Comparison of ENCODE assay signal across 13 cellular contexts in the genomic region with DNA sequence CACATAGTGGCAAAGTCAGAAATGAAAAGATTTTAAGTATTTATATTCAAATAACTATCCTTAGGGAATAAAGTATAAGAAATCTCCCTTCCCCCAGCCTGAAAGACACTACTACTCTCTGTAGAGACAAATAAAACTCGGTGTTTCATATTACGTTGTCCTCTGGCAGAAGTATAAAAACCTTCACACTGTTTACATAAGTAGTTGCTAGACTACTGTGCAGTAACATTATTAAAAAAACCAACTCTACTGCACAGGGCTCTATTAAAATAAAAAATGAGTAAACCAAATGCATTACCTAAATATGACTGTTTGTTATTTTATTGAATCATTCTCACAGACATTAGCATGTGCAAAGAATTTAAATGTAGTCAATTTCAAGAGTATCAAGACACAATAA.
DNase-seq lines count a peak whose midpoint lies in the region; ATAC-seq and TF ChIP-seq lines count a peak whose summit lies in the region.
"Had no signal": no experiment of that assay in that cellular context is flagged by ENCODE, and none has a peak within 500 bp of the region (broad histone marks: within the 10 kb centered on the region; RNA-seq: fewer than 3 reads in every experiment).

No MANE protein-coding gene starts in this region.

- H3K27ac ChIP-seq in VCaP (peak overlapping the region; percentile 42), cardiac muscle cell (peak overlapping the region; percentile 24), sigmoid colon (peak overlapping the region in 3 of 4 donors; percentile 24 to 59 (median 56))
- H3K27ac ChIP-seq: skin epidermis had no signal

- H3K4me1 ChIP-seq in cardiac muscle cell (ENCODE audit: low read depth) (peaks cover 10% of the 10 kb centered on the region), sigmoid colon (peaks cover 0 to 35% (median 25%) of the 10 kb centered on the region in 4 donors)

- DNase-seq in NCI-H2171 treated with DMSO at 0.1 percent for 48 hours (lab: John Stamatoyannopoulos, UW) (peak; percentile 6), NCI-H2171 (lab: John Stamatoyannopoulos, UW) (no peak), cardiac muscle cell (ENCODE audit: low read depth in 1 of 2, low spot score in 1 of 2) (peak in 1 of 2 donors; percentile 27), sigmoid colon (no peak), HT-29 (ENCODE audit: low spot score) (no peak)
- DNase-seq in stimulated activated CD4-positive, alpha-beta T cell treated with anti-CD3 and anti-CD28 coated beads, Interleukin-1b, Interleukin-23, amount 100 ng/mL, for 48 hours = no peak
- DNase-seq: ACHN, midbrain, T-helper 9 cell had no signal

- TF ChIP-seq POLR2A in sigmoid colon (IDR thresholded peaks at IDR 0.05) = no peak

- TF ChIP-seq CTCF in VCaP (conservative IDR thresholded peaks at IDR 0.05) (no peak), cardiac muscle cell (IDR thresholded peaks at IDR 0.05; ENCODE audit: low read depth, low read length) (no peak), sigmoid colon (IDR thresholded peaks at IDR 0.05) (no peak)

- ATAC-seq in HG03378 (IDR thresholded peaks at IDR 0.05; ENCODE audit: unreplicated experiment) = no peak
- ATAC-seq: GM23338 had no signal

- H3K36me3 ChIP-seq in cardiac muscle cell (peaks cover 20% of the 10 kb centered on the region), sigmoid colon (peaks cover 0 to 21% (median 8%) of the 10 kb centered on the region in 4 donors)

- H3K9me3 ChIP-seq in cardiac muscle cell (ENCODE audit: low read depth) = no peaks in the 10 kb centered on the region
- no peaks in the 10 kb centered on the region for H3K9me3 ChIP-seq in sigmoid colon

- intact Hi-C loops in sigmoid colon (cut with DNase I) = loop anchor here (5.0 kb wide), 1 partner anchor 65 kb away; no protein-coding TSS in a partner anchor

- H3K4me3 ChIP-seq in cardiac muscle cell = no peak overlapping the region
- no peak overlapping the region for H3K4me3 ChIP-seq in sigmoid colon
- H3K4me3 ChIP-seq: GM23338, skin epidermis had no signal

- WGBS in sigmoid colon, 2 donors = 8 to 45% methylated on average over 2 of the region's 2 CpGs

- TF ChIP-seq EP300 in sigmoid colon (IDR thresholded peaks at IDR 0.05) = peak in 1 of 4 donors; percentile 49

- H3K27me3 ChIP-seq in cardiac muscle cell (no peaks in the 10 kb centered on the region), sigmoid colon (no peaks in the 10 kb centered on the region)
